In genomic region chr22:36301384-36301828, GRCh38 we compare ENCODE assay signal across 8 cellular contexts. TPM values are rescaled to one million over a fixed set of nuclear protein-coding genes. Genes with fewer than 3 reads are reported as not detected.
A peak's percentile ranks its signal among the peaks of the same experiment; 100 is the strongest.
DNase-seq lines count a peak whose midpoint lies in the region; ATAC-seq and TF ChIP-seq lines count a peak whose summit lies in the region.

No MANE protein-coding gene starts in this region.

- H4K20me1 ChIP-seq in HCT116 (ENCODE audit: insufficient read depth): no peaks in the 10 kb centered on the region; the same call in 1 of the 2 replicates

- H3K9me3 ChIP-seq in HCT116 (ENCODE audit: control insufficient read depth in 1 of 2, insufficient read depth in 1 of 2, low read depth in 1 of 2, low read length in 2 of 2): no peaks in the 10 kb centered on the region

- peak; percentile 91 for TF ChIP-seq RAD21 in HCT116 (IDR thresholded peaks at IDR 0.05; ENCODE audit: low read depth)

- peaks cover 57 to 66% of the 10 kb centered on the region in 2 experiments for H3K36me3 ChIP-seq in HCT116 (ENCODE audit: control insufficient read depth in 1 of 2, insufficient read depth in 2 of 2, low read length in 2 of 2)

- H3K79me2 ChIP-seq in HCT116 (ENCODE audit: insufficient read depth, low read length): peaks cover 4% of the 10 kb centered on the region; the same call in 1 of the 2 replicates

- CTCF ChIA-PET in HCT116 (lab: Charles Lee): interaction anchor here (0.7 to 3.8 kb wide), 9 partner anchors 15 to 472 kb away, joined by 3 to 28 read pairs (median 4); partner anchors contain the start of gene TXN2

- H3K27me3 ChIP-seq in HCT116 (ENCODE audit: insufficient read depth, low read length): no peaks in the 10 kb centered on the region

- H2AFZ ChIP-seq in HCT116 (ENCODE audit: low read depth, low read length, poor library complexity, severe bottlenecking): no peak overlapping the region

- TF ChIP-seq CTCF in HCT116 (IDR thresholded peaks at IDR 0.05 in 2 of 3, conservative IDR thresholded peaks at IDR 0.05 in 1 of 3; ENCODE audit: borderline replicate concordance in 1 of 3, insufficient read depth in 1 of 3, low read depth in 2 of 3, low read length in 2 of 3): peak; percentile 70 to 95 (median 95); a peak in 5 of 6 replicates

- no peak overlapping the region for H3K4me3 ChIP-seq in HCT116 (replicated peaks in 1 of 2; ENCODE audit: low read depth in 1 of 2, low read length in 2 of 2)

- no peak for TF ChIP-seq POLR2A in HCT116 (IDR thresholded peaks at IDR 0.05; ENCODE audit: borderline replicate concordance, extremely low read depth, insufficient read depth, insufficient read length)

- BruUV-seq in HCT116 (replicated peaks; lab: Mats Ljungman, UMichigan): no TSS peak

- H3K27ac ChIP-seq in HCT116 (ENCODE audit: low read depth, low read length): no peak overlapping the region

- H3K9me2 ChIP-seq in HCT116 (ENCODE audit: insufficient read depth): no peaks in the 10 kb centered on the region

- ATAC-seq in HCT116: peak; percentile 87
- ATAC-seq in GM21723 (IDR thresholded peaks at IDR 0.05; ENCODE audit: unreplicated experiment): no peak

- RAD21 ChIA-PET in HCT116 (lab: Charles Lee; ENCODE audit: low non-redundant PET in 1 of 2, low total read pairs in 2 of 2, uncharacterized antibody in 2 of 2, unreplicated experiment in 2 of 2): interaction anchor here (0.9 to 2.1 kb wide), 4 partner anchors 167 to 185 kb away, joined by 3 to 16 read pairs (median 7); no protein-coding TSS in a partner anchor

- no peak overlapping the region for H3K9ac ChIP-seq in HCT116 (ENCODE audit: low read length)

- DNase-seq in C1 segment of cervical spinal cord (lab: John Stamatoyannopoulos, UW): peak in 11 of 14 donors; percentile 8 to 61 (median 27)
- peak; percentile 29 for DNase-seq in HCT116 (ENCODE audit: low read depth, low spot score)
- peak; percentile 7 for DNase-seq in NCI-H82 treated with DMSO at 0.1 percent for 48 hours (lab: John Stamatoyannopoulos, UW; ENCODE audit: unreplicated experiment)
- peak; percentile 67 to 80 for DNase-seq in activated CD8-positive, alpha-beta memory T cell treated with anti-CD3 and anti-CD28 coated beads for 1 hour (ENCODE audit: extremely low read depth in 1 of 2, low read depth in 1 of 2)
- DNase-seq in effector CD4-positive, alpha-beta T cell: peak; percentile 81
- DNase-seq in medulla oblongata (ENCODE audit: extremely low spot score): peak; percentile 66
- DNase-seq in stimulated activated CD8-positive, alpha-beta memory T cell treated with anti-CD3 and anti-CD28 coated beads, Interleukin-15, amount 100 ng/mL, for 4 hours (ENCODE audit: low read depth in 2 of 2): peak; percentile 59 to 66

- H3K4me2 ChIP-seq in HCT116 (ENCODE audit: low read length): no peak overlapping the region

- H3K4me1 ChIP-seq in HCT116 (ENCODE audit: control insufficient read depth in 1 of 2, insufficient read depth in 2 of 2, low read length in 2 of 2): no peaks in the 10 kb centered on the region

- intact Hi-C loops in HCT116 (cut with micrococcal nuclease): loop anchor here (1.0 kb wide), 1 partner anchor 169 kb away; no protein-coding TSS in a partner anchor

- POLR2A ChIA-PET in HCT116 (lab: Charles Lee): interaction anchor here (0.5 to 1.1 kb wide), 2 partner anchors 69 to 174 kb away, joined by 3 to 7 read pairs; no protein-coding TSS in a partner anchor

TF ChIP-seq in HCT116, 20 proteins besides CTCF, POLR2A, EP300 and RAD21:
- no peak for TF ChIP-seq ZFX (IDR thresholded peaks at IDR 0.05)
- TF ChIP-seq EZH2 (IDR thresholded peaks at IDR 0.05): no peak
- no peak for TF ChIP-seq POLR2AphosphoS5 (IDR thresholded peaks at IDR 0.05; ENCODE audit: low read depth, low read length)
- no peak for TF ChIP-seq REST (IDR thresholded peaks at IDR 0.05; ENCODE audit: low read depth)
- no peak for TF ChIP-seq ZBTB33 (IDR thresholded peaks at IDR 0.05; ENCODE audit: extremely low read depth, insufficient replicate concordance, low read length)
- no peak for TF ChIP-seq SP1 (IDR thresholded peaks at IDR 0.05; ENCODE audit: low read depth)
- no peak for TF ChIP-seq CEBPB (IDR thresholded peaks at IDR 0.05; ENCODE audit: low read depth)
- TF ChIP-seq ZNF274 (IDR thresholded peaks at IDR 0.05; ENCODE audit: low read depth, low read length): no peak
- no peak for TF ChIP-seq EGR1 (IDR thresholded peaks at IDR 0.05; ENCODE audit: low read depth)
- no peak for TF ChIP-seq SIN3A (IDR thresholded peaks at IDR 0.05; ENCODE audit: low read depth)
- no peak for TF ChIP-seq MAX (IDR thresholded peaks at IDR 0.05)
- no peak for TF ChIP-seq SRF (IDR thresholded peaks at IDR 0.05; ENCODE audit: low read depth)
- TF ChIP-seq FOSL1 (IDR thresholded peaks at IDR 0.05; ENCODE audit: low read depth): no peak
- TF ChIP-seq TCF7L2 (IDR thresholded peaks at IDR 0.05; ENCODE audit: borderline replicate concordance, extremely low read depth, insufficient read depth, insufficient read length): no peak
TF ChIP-seq in HCT116: peak in this region for 0.

RNA-seq across cellular contexts. Expression of gene APOL1, which starts 48.5 kb away (rescaled TPM):
- 0.30 TPM for total RNA-seq in HCT116 (2021; ENCODE audit: unreplicated experiment)
- polyA plus RNA-seq in HCT116 (2012): 0.14 and 0.17 TPM in 2 replicates

Comparison
In these comparisons a context has a peak if more than half of its experiments do, and no peak if none do; other contexts are left out.
1. DNase-seq: peak in every context shown above with its lines; median percentile 81 in effector CD4-positive, alpha-beta T cell; 74 in activated CD8-positive, alpha-beta memory T cell treated with anti-CD3 and anti-CD28 coated beads for 1 hour; 66 in medulla oblongata; 62 in stimulated activated CD8-positive, alpha-beta memory T cell treated with anti-CD3 and anti-CD28 coated beads, Interleukin-15, amount 100 ng/mL, for 4 hours; 29 in HCT116; 27 in C1 segment of cervical spinal cord; 7 in NCI-H82 treated with DMSO at 0.1 percent for 48 hours.